ENCODE assay signal across 25 cellular contexts in the genomic region with DNA sequence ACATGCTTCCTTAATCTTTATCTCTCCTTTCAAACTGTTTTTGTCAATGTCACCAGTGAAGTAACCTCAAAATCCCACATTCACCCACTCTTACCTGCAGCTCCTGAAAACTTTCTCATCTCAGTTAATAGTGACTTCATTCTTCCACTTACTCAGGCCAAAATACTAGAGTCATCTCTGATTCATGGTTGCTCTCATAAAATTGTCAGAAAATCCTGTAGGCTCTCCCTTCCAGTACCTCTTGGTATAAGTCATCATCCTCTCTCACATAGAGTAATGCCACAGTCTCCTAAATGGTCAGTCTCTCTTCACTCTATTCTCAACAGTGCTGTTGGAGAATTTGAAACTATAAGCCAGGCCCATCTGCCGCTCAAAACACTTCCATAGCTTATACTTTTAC. TPM values are rescaled to one million over a fixed set of nuclear protein-coding genes. Genes with fewer than 3 reads are reported as not detected.
DNase-seq lines count a peak whose midpoint lies in the region; ATAC-seq and TF ChIP-seq lines count a peak whose summit lies in the region.
"Had no signal": no experiment of that assay in that cellular context is flagged by ENCODE, and none has a peak within 500 bp of the region (broad histone marks: within the 10 kb centered on the region; RNA-seq: fewer than 3 reads in every experiment).

No MANE protein-coding gene starts in this region.

- H3K36me3 Mint-ChIP-seq in endodermal cell (ENCODE audit: low read depth), result no peaks in the 10 kb centered on the region
- H3K36me3 Mint-ChIP-seq: activated naive CD8-positive, alpha-beta T cell; brain; CD8-positive, alpha-beta memory T cell; immature natural killer cell; T-cell had no signal

- no peaks in the 10 kb centered on the region for H3K4me1 ChIP-seq in endodermal cell (ENCODE audit: control insufficient read depth, insufficient read depth, low read length)
- H3K4me1 ChIP-seq: psoas muscle, upper lobe of left lung had no signal

- 88 to 100% methylated on average over 1 of the region's 1 CpG for WGBS in endodermal cell (ENCODE audit: insufficient coverage in 1 of 2, insufficient read length in 1 of 2), 2 experiments

- intact Hi-C loops in posterior vena cava (cut with DNase I), result no loop called here

- no peaks in the 10 kb centered on the region for H3K36me3 ChIP-seq in endodermal cell (ENCODE audit: control insufficient read depth, insufficient read depth, low read length)
- H3K36me3 ChIP-seq: upper lobe of left lung had no signal

- no peak for DNase-seq in stimulated activated naive CD8-positive, alpha-beta T cell treated with anti-CD3 and anti-CD28 coated beads, Interleukin-15, Interleukin-2, amounts not matched to agents 100 U/mL and 50 U/mL, for 24 hours
- no peak for DNase-seq in stimulated activated naive CD8-positive, alpha-beta T cell treated with anti-CD3 and anti-CD28 coated beads, Interleukin-15, amount 100 ng/mL, for 72 hours
- DNase-seq in M059J (ENCODE audit: low read depth) (peak; percentile 52), epithelial cell of esophagus (ENCODE audit: low read depth) (peak; percentile 66), stromal cell of bone marrow (ENCODE audit: low read depth) (peak; percentile 71), endodermal cell (no peak), posterior vena cava (ENCODE audit: low spot score) (no peak), epidermal melanocyte (ENCODE audit: insufficient read length, low spot score) (no peak)
- DNase-seq: activated CD4-positive, alpha-beta T cell treated with anti-CD3 and anti-CD28 coated beads for 48 hours; CD8-positive, alpha-beta memory T cell; DMS79 treated with DMSO at 0.1 percent for 48 hours; immature natural killer cell; left ventricle myocardium superior; NCI-H69; nephron progenitor cell; psoas muscle; SHP77; stimulated activated CD4-positive, alpha-beta T cell treated with anti-CD3 and anti-CD28 coated beads, Interleukin-4, amount 100 ng/mL, for 1 hour; T-cell; upper lobe of left lung had no signal

- no peaks in the 10 kb centered on the region for H3K9me3 ChIP-seq in endodermal cell (ENCODE audit: control insufficient read depth, low read length)
- H3K9me3 ChIP-seq: psoas muscle, upper lobe of left lung had no signal

- H3K4me3 Mint-ChIP-seq in stimulated activated naive CD8-positive, alpha-beta T cell treated with anti-CD3 and anti-CD28 coated beads, Interleukin-15, amount 100 ng/mL, for 72 hours, result no peak overlapping the region
- H3K4me3 Mint-ChIP-seq in endodermal cell, result no peak overlapping the region
- H3K4me3 Mint-ChIP-seq: activated naive CD8-positive, alpha-beta T cell; brain; CD8-positive, alpha-beta memory T cell; immature natural killer cell; nephron progenitor cell; T-cell had no signal

- no peaks in the 10 kb centered on the region for H3K4me1 Mint-ChIP-seq in stimulated activated naive CD8-positive, alpha-beta T cell treated with anti-CD3 and anti-CD28 coated beads, Interleukin-15, amount 100 ng/mL, for 72 hours
- H3K4me1 Mint-ChIP-seq in endodermal cell, result peaks cover 6% of the 10 kb centered on the region
- H3K4me1 Mint-ChIP-seq: brain; CD8-positive, alpha-beta memory T cell; immature natural killer cell; nephron progenitor cell; T-cell had no signal

- H3K27me3 Mint-ChIP-seq in stimulated activated naive CD8-positive, alpha-beta T cell treated with anti-CD3 and anti-CD28 coated beads, Interleukin-15, amount 100 ng/mL, for 72 hours, result no peaks in the 10 kb centered on the region
- H3K27me3 Mint-ChIP-seq in endodermal cell (ENCODE audit: insufficient read depth), result no peaks in the 10 kb centered on the region

- no peak overlapping the region for H3K27ac Mint-ChIP-seq in stimulated activated naive CD8-positive, alpha-beta T cell treated with anti-CD3 and anti-CD28 coated beads, Interleukin-15, amount 100 ng/mL, for 72 hours
- H3K27ac Mint-ChIP-seq in endodermal cell, result no peak overlapping the region
- H3K27ac Mint-ChIP-seq: activated naive CD8-positive, alpha-beta T cell; brain; CD8-positive, alpha-beta memory T cell; immature natural killer cell; nephron progenitor cell; T-cell had no signal

- peak; percentile 77 for ATAC-seq in stimulated activated naive CD8-positive, alpha-beta T cell treated with anti-CD3 and anti-CD28 coated beads, Interleukin-15, Interleukin-2, amounts not matched to agents 100 U/mL and 50 U/mL, for 24 hours
- ATAC-seq in stimulated activated naive CD8-positive, alpha-beta T cell treated with anti-CD3 and anti-CD28 coated beads, Interleukin-15, amount 100 ng/mL, for 72 hours, result no peak
- ATAC-seq: left ventricle myocardium superior, psoas muscle, T-cell had no signal

- H3K27me3 ChIP-seq in endodermal cell (ENCODE audit: control insufficient read depth, insufficient read depth, low read length, poor library complexity, severe bottlenecking), result no peaks in the 10 kb centered on the region
- H3K27me3 ChIP-seq: upper lobe of left lung had no signal

- no peak overlapping the region for H3K9ac ChIP-seq in endodermal cell (ENCODE audit: extremely low read depth, low read length, poor library complexity, severe bottlenecking)

- no peak overlapping the region for H3K4me3 ChIP-seq in epithelial cell of esophagus (ENCODE audit: low read length)
- no peak overlapping the region for H3K4me3 ChIP-seq in endodermal cell (ENCODE audit: low read length)
- H3K4me3 ChIP-seq: psoas muscle, skin epidermis, upper lobe of left lung had no signal

- H3K9me3 Mint-ChIP-seq in stimulated activated naive CD8-positive, alpha-beta T cell treated with anti-CD3 and anti-CD28 coated beads, Interleukin-15, amount 100 ng/mL, for 72 hours, result no peaks in the 10 kb centered on the region
- H3K9me3 Mint-ChIP-seq in endodermal cell, result no peaks in the 10 kb centered on the region
- H3K9me3 Mint-ChIP-seq: brain; CD8-positive, alpha-beta memory T cell; immature natural killer cell; nephron progenitor cell; T-cell had no signal

- no peak overlapping the region for H3K27ac ChIP-seq in endodermal cell (ENCODE audit: low read depth, low read length)
- H3K27ac ChIP-seq: psoas muscle, skin epidermis, upper lobe of left lung had no signal

- TF ChIP-seq CTCF in epithelial cell of esophagus (IDR thresholded peaks at IDR 0.05; ENCODE audit: insufficient read depth, low read depth, low read length, missing control alignments) (no peak), endodermal cell (conservative IDR thresholded peaks at IDR 0.05) (no peak)

RNA-seq across cellular contexts. Expression of a gene that starts 34.9 kb away (rescaled TPM):
- not detected in 2 replicates for total RNA-seq in M059J (2014; rRNA removed; shearing (Covaris generic))
- total RNA-seq in endodermal cell, result not detected
- not detected for polyA plus RNA-seq in endodermal cell (2013, experiment 1 of 2)
- not detected for polyA plus RNA-seq in endodermal cell (2013, experiment 2 of 2)
- total RNA-seq in posterior vena cava, result not detected
- total RNA-seq: CD8-positive, alpha-beta memory T cell; fibroblast of villous mesenchyme; left ventricle myocardium superior; mononuclear cell; psoas muscle; T-cell; upper lobe of left lung had no signal
- polyA plus RNA-seq: CD8-positive, alpha-beta memory T cell; immature natural killer cell had no signal

Comparison
In these comparisons a context has a peak if more than half of its experiments do, and no peak if none do; other contexts are left out.
1. DNase-seq: peak in M059J (single experiment), epithelial cell of esophagus (single experiment) and stromal cell of bone marrow (single experiment); none in stimulated activated naive CD8-positive, alpha-beta T cell treated with anti-CD3 and anti-CD28 coated beads, Interleukin-15, Interleukin-2, amounts not matched to agents 100 U/mL and 50 U/mL, for 24 hours (single experiment), stimulated activated naive CD8-positive, alpha-beta T cell treated with anti-CD3 and anti-CD28 coated beads, Interleukin-15, amount 100 ng/mL, for 72 hours (0 of 2), endodermal cell (single experiment), posterior vena cava (single experiment) and epidermal melanocyte (single experiment).